In genomic region chr2:8566788-8567468, GRCh38 we compare ENCODE assay signal across 17 cellular contexts.
DNase-seq lines count a peak whose midpoint lies in the region; ATAC-seq and TF ChIP-seq lines count a peak whose summit lies in the region.
"Had no signal": no experiment of that assay in that cellular context is flagged by ENCODE, and none has a peak within 500 bp of the region (broad histone marks: within the 10 kb centered on the region; RNA-seq: fewer than 3 reads in every experiment).

No MANE protein-coding gene starts in this region.

- intact Hi-C loops in MCF 10A (cut with micrococcal nuclease) (no loop called here), breast epithelium (cut with DNase I; ENCODE audit: low total_unique reads) (no loop called here), left ventricle myocardium inferior (cut with micrococcal nuclease) (no loop called here), left lung (cut with DNase I) (no loop called here), uterus (cut with DNase I; ENCODE audit: low total_unique reads) (no loop called here)

- H3K27me3 ChIP-seq in breast epithelium, result no peaks in the 10 kb centered on the region
- H3K27me3 ChIP-seq in left ventricle myocardium inferior (ENCODE audit: low read depth), result no peaks in the 10 kb centered on the region
- no peaks in the 10 kb centered on the region for H3K27me3 ChIP-seq in left lung
- no peaks in the 10 kb centered on the region for H3K27me3 ChIP-seq in uterus
- H3K27me3 ChIP-seq: ascending aorta, esophagus muscularis mucosa, suprapubic skin had no signal

- peaks cover 26% of the 10 kb centered on the region for H3K9me3 Mint-ChIP-seq in MCF 10A (ENCODE audit: unreplicated experiment)
- H3K9me3 Mint-ChIP-seq in stimulated activated effector memory CD8-positive, alpha-beta T cell treated with anti-CD3 and anti-CD28 coated beads, Interleukin-12 subunit alpha, Interleukin-12 subunit beta, amount 100 ng/mL, for 72 hours, result peaks cover 1% of the 10 kb centered on the region

- TF ChIP-seq CTCF in MCF 10A (IDR thresholded peaks at IDR 0.05; ENCODE audit: unreplicated experiment) (no peak), breast epithelium (IDR thresholded peaks at IDR 0.05) (no peak), left ventricle myocardium inferior (IDR thresholded peaks at IDR 0.05; ENCODE audit: borderline replicate concordance) (no peak), left lung (IDR thresholded peaks at IDR 0.05) (no peak), uterus (IDR thresholded peaks at IDR 0.05) (no peak)

- no peak overlapping the region for H3K4me3 Mint-ChIP-seq in MCF 10A (ENCODE audit: unreplicated experiment)
- no peak overlapping the region for H3K4me3 Mint-ChIP-seq in stimulated activated effector memory CD8-positive, alpha-beta T cell treated with anti-CD3 and anti-CD28 coated beads, Interleukin-12 subunit alpha, Interleukin-12 subunit beta, amount 100 ng/mL, for 72 hours
- H3K4me3 Mint-ChIP-seq: activated CD4-positive, alpha-beta T cell treated with anti-CD3 and anti-CD28 coated beads, Interleukin-2, amount 10 ng/mL, durations not matched to agents 24 days and 14 days; activated T-helper 1 cell treated with anti-CD3 and anti-CD28 coated beads, Interleukin-12 subunit alpha, Interleukin-12 subunit beta, Interleukin-2, Interleukin-4 antibody, amounts not matched to agents 30 ng/mL and 10 ng/mL and 1 ng/mL, durations not matched to agents 14 hours and 24 hours and 36 hours; CD8-positive, alpha-beta memory T cell had no signal

- POLR2A ChIA-PET in MCF 10A (lab: Yijun Ruan, JAX), result no interaction called here

- H3K27ac ChIP-seq in breast epithelium (no peak overlapping the region), left ventricle myocardium inferior (replicated peaks) (peak overlapping the region; percentile 64), left lung (no peak overlapping the region), uterus (no peak overlapping the region)
- H3K27ac ChIP-seq: ascending aorta, esophagus muscularis mucosa, suprapubic skin had no signal

- H3K27me3 Mint-ChIP-seq in MCF 10A (ENCODE audit: insufficient read depth, unreplicated experiment), result no peaks in the 10 kb centered on the region
- H3K27me3 Mint-ChIP-seq: activated CD4-positive, alpha-beta T cell treated with anti-CD3 and anti-CD28 coated beads, Interleukin-2, amount 10 ng/mL, durations not matched to agents 24 days and 14 days; CD8-positive, alpha-beta memory T cell had no signal

- H3K9me3 ChIP-seq in breast epithelium, result no peaks in the 10 kb centered on the region
- H3K9me3 ChIP-seq in left ventricle myocardium inferior (replicated peaks), result peaks cover 7% of the 10 kb centered on the region
- peaks cover 0 to 2% of the 10 kb centered on the region in 2 donors for H3K9me3 ChIP-seq in left lung
- H3K9me3 ChIP-seq in uterus, result no peaks in the 10 kb centered on the region
- H3K9me3 ChIP-seq: suprapubic skin had no signal

- no peaks in the 10 kb centered on the region for H3K4me1 ChIP-seq in breast epithelium
- peaks cover 13% of the 10 kb centered on the region for H3K4me1 ChIP-seq in left ventricle myocardium inferior
- no peaks in the 10 kb centered on the region for H3K4me1 ChIP-seq in left lung
- no peaks in the 10 kb centered on the region for H3K4me1 ChIP-seq in uterus
- H3K4me1 ChIP-seq: ascending aorta, esophagus muscularis mucosa, suprapubic skin had no signal

- TF ChIP-seq POLR2A in breast epithelium (IDR thresholded peaks at IDR 0.05) (no peak), uterus (IDR thresholded peaks at IDR 0.05) (no peak)

- no peaks in the 10 kb centered on the region for H3K36me3 Mint-ChIP-seq in MCF 10A (ENCODE audit: insufficient read depth, unreplicated experiment)
- H3K36me3 Mint-ChIP-seq in stimulated activated effector memory CD8-positive, alpha-beta T cell treated with anti-CD3 and anti-CD28 coated beads, Interleukin-12 subunit alpha, Interleukin-12 subunit beta, amount 100 ng/mL, for 72 hours, result peaks cover 5% of the 10 kb centered on the region

- H3K27ac Mint-ChIP-seq in MCF 10A (ENCODE audit: low read depth, unreplicated experiment), result no peak overlapping the region
- peak overlapping the region; percentile 14 for H3K27ac Mint-ChIP-seq in stimulated activated effector memory CD8-positive, alpha-beta T cell treated with anti-CD3 and anti-CD28 coated beads, Interleukin-12 subunit alpha, Interleukin-12 subunit beta, amount 100 ng/mL, for 72 hours
- H3K27ac Mint-ChIP-seq: activated CD4-positive, alpha-beta T cell treated with anti-CD3 and anti-CD28 coated beads, Interleukin-2, amount 10 ng/mL, durations not matched to agents 24 days and 14 days; activated T-helper 1 cell treated with anti-CD3 and anti-CD28 coated beads, Interleukin-12 subunit alpha, Interleukin-12 subunit beta, Interleukin-2, Interleukin-4 antibody, amounts not matched to agents 30 ng/mL and 10 ng/mL and 1 ng/mL, durations not matched to agents 14 hours and 24 hours and 36 hours had no signal

- no peak for ATAC-seq in stimulated activated effector memory CD8-positive, alpha-beta T cell treated with anti-CD3 and anti-CD28 coated beads, Interleukin-12 subunit alpha, Interleukin-12 subunit beta, amount 100 ng/mL, for 72 hours
- ATAC-seq in left lung, result no peak
- ATAC-seq: Panc1 had no signal

- CTCF ChIA-PET in MCF 10A (lab: Yijun Ruan, JAX), result interaction anchor here (0.5 to 0.6 kb wide), 2 partner anchors 67 to 936 kb away, joined by 3 read pairs; no protein-coding TSS in a partner anchor

- no peaks in the 10 kb centered on the region for H3K36me3 ChIP-seq in breast epithelium
- no peaks in the 10 kb centered on the region for H3K36me3 ChIP-seq in left ventricle myocardium inferior
- no peaks in the 10 kb centered on the region for H3K36me3 ChIP-seq in left lung
- H3K36me3 ChIP-seq in uterus, result no peaks in the 10 kb centered on the region
- H3K36me3 ChIP-seq: ascending aorta, esophagus muscularis mucosa, suprapubic skin had no signal

- no TSS peak for BruUV-seq in MCF 10A (replicated peaks; lab: Mats Ljungman, UMichigan)

- DNase-seq in MCF 10A (ENCODE audit: unreplicated experiment), result peak; percentile 26
- no peak for DNase-seq in breast epithelium (ENCODE audit: low spot score in 2 of 2)
- peak; percentile 79 for DNase-seq in NCI-H510A treated with DMSO at 0.1 percent for 48 hours (lab: John Stamatoyannopoulos, UW)
- no peak for DNase-seq in left ventricle myocardium inferior
- DNase-seq in stimulated activated effector memory CD8-positive, alpha-beta T cell treated with anti-CD3 and anti-CD28 coated beads, Interleukin-12 subunit alpha, Interleukin-12 subunit beta, amount 100 ng/mL, for 72 hours (ENCODE audit: low spot score in 2 of 2), result no peak
- no peak for DNase-seq in T-helper 2 cell
- DNase-seq in left lung, result no peak
- DNase-seq in uterus, result no peak
- DNase-seq: activated CD4-positive, alpha-beta T cell treated with anti-CD3 and anti-CD28 coated beads, Interleukin-2, amount 10 ng/mL, durations not matched to agents 24 days and 14 days; KBM-7; NCI-H1930 had no signal

- H3K4me3 ChIP-seq in breast epithelium (no peak overlapping the region), left ventricle myocardium inferior (no peak overlapping the region), left lung (no peak overlapping the region), uterus (no peak overlapping the region)
- H3K4me3 ChIP-seq: ascending aorta, esophagus muscularis mucosa, suprapubic skin had no signal

- no peaks in the 10 kb centered on the region for H3K4me1 Mint-ChIP-seq in MCF 10A (ENCODE audit: insufficient read depth, unreplicated experiment)
- H3K4me1 Mint-ChIP-seq in stimulated activated effector memory CD8-positive, alpha-beta T cell treated with anti-CD3 and anti-CD28 coated beads, Interleukin-12 subunit alpha, Interleukin-12 subunit beta, amount 100 ng/mL, for 72 hours, result peaks cover 23% of the 10 kb centered on the region

Comparison
In these comparisons a context has a peak if more than half of its experiments do, and no peak if none do; other contexts are left out.
1. DNase-seq: peak in MCF 10A (single experiment) and NCI-H510A treated with DMSO at 0.1 percent for 48 hours (single experiment); none in breast epithelium (0 of 2), left ventricle myocardium inferior (single experiment), stimulated activated effector memory CD8-positive, alpha-beta T cell treated with anti-CD3 and anti-CD28 coated beads, Interleukin-12 subunit alpha, Interleukin-12 subunit beta, amount 100 ng/mL, for 72 hours (0 of 2), T-helper 2 cell (0 of 5), left lung (0 of 2) and uterus (0 of 2).